In genomic region chr2:61707984-61708852, GRCh38 we compare ENCODE assay signal across 9 cellular contexts.
DNase-seq lines count a peak whose midpoint lies in the region; ATAC-seq and FAIRE-seq lines count a peak whose summit lies in the region.
"Had no signal": no experiment of that assay in that cellular context is flagged by ENCODE, and none has a peak within 500 bp of the region (broad histone marks: within the 10 kb centered on the region; RNA-seq: fewer than 3 reads in every experiment).

No MANE protein-coding gene starts in this region.

- WGBS in right cardiac atrium, result 71% methylated on average over 12 of the region's 12 CpGs

- no peaks in the 10 kb centered on the region for H3K27me3 ChIP-seq in right cardiac atrium (ENCODE audit: control insufficient read depth, insufficient read depth)

- peak; percentile 51 for FAIRE-seq in HTR-8/SVneo (lab: Jason Lieb, UNC)

- H3K4me1 ChIP-seq in right cardiac atrium (ENCODE audit: control insufficient read depth, insufficient read depth, low read length), result no peaks in the 10 kb centered on the region

- peak; percentile 99 for ATAC-seq in GM18502 (IDR thresholded peaks at IDR 0.05; ENCODE audit: poor library complexity, unreplicated experiment)
- peak; percentile 97 for ATAC-seq in GM21723 (IDR thresholded peaks at IDR 0.05; ENCODE audit: unreplicated experiment)
- ATAC-seq in right cardiac atrium, result peak; percentile 89 to 92

- intact Hi-C loops in right cardiac atrium (cut with DNase I), result no loop called here

- H3K4me3 ChIP-seq in right cardiac atrium (ENCODE audit: low read length), result no peak overlapping the region
- H3K4me3 ChIP-seq: lung had no signal

- peak overlapping the region; percentile 98 for H3K27ac ChIP-seq in right cardiac atrium (ENCODE audit: low read length)

- no peaks in the 10 kb centered on the region for H3K9me3 ChIP-seq in right cardiac atrium (ENCODE audit: control insufficient read depth, low read length)

- DNase-seq in HTR-8/SVneo (ENCODE audit: insufficient read length, low spot score), result peak; percentile 53
- DNase-seq in RKO (ENCODE audit: low spot score), result peak; percentile 75
- DNase-seq in right cardiac atrium, result no peak
- DNase-seq in middle frontal gyrus (ENCODE audit: extremely low spot score, low spot score), result no peak
- no peak for DNase-seq in effector CD8-positive, alpha-beta T cell (lab: John Stamatoyannopoulos, UW)
- DNase-seq in activated CD4-positive, CD25-positive, alpha-beta regulatory T cell treated with anti-CD3 and anti-CD28 coated beads, Interleukin-2, amount 50 U/mL, for 72 hours, result no peak

Comparison
In these comparisons a context has a peak if more than half of its experiments do, and no peak if none do; other contexts are left out.
1. DNase-seq: peak in HTR-8/SVneo (single experiment) and RKO (single experiment); none in right cardiac atrium (0 of 3), middle frontal gyrus (single experiment), effector CD8-positive, alpha-beta T cell (single experiment) and activated CD4-positive, CD25-positive, alpha-beta regulatory T cell treated with anti-CD3 and anti-CD28 coated beads, Interleukin-2, amount 50 U/mL, for 72 hours (single experiment).
2. Peak in every context shown above with its lines, with median percentiles within 50 percentile points of each other: ATAC-seq.